7 cellular contexts compared by ENCODE assay signal in genomic region chr14:103245624-103246031, GRCh38.
A peak's percentile ranks its signal among the peaks of the same experiment; 100 is the strongest.
DNase-seq lines count a peak whose midpoint lies in the region; ATAC-seq, FAIRE-seq and TF ChIP-seq lines count a peak whose summit lies in the region.
"Not testable (repeated sequence)": the region's sequence is repeated elsewhere in the genome, so short reads cannot be mapped to it uniquely, and the experiment has no call there.

No MANE protein-coding gene starts in this region.

- H3K36me3 Mint-ChIP-seq in progenitor cell of endocrine pancreas (ENCODE audit: insufficient read depth), result not testable (repeated sequence)

- H3K4me2 ChIP-seq in mammary epithelial cell (ENCODE audit: insufficient read depth, low read depth, low read length), result not testable (repeated sequence)
- peak overlapping the region; percentile 52 for H3K4me2 ChIP-seq in HepG2 (ENCODE audit: low read depth, low read length)

- not testable (repeated sequence) for H3K9ac ChIP-seq in mammary epithelial cell (ENCODE audit: insufficient read depth, low read length)
- peak overlapping the region; percentile 65 for H3K9ac ChIP-seq in HepG2 (ENCODE audit: insufficient read depth, low read depth, low read length)

- H3K79me2 ChIP-seq in mammary epithelial cell (ENCODE audit: insufficient read depth, low read length); HepG2 (ENCODE audit: insufficient read depth, low read length): not testable (repeated sequence)

- not testable (repeated sequence) for TF ChIP-seq CTCF in RWPE2 (IDR thresholded peaks at IDR 0.05; ENCODE audit: poor library complexity, severe bottlenecking); mammary epithelial cell (conservative IDR thresholded peaks at IDR 0.05 in 1 of 2, IDR thresholded peaks at IDR 0.05 in 1 of 2; ENCODE audit: extremely low read depth in 1 of 2, insufficient read depth in 1 of 2, low read depth in 1 of 2, low read length in 2 of 2); HepG2 (CRISPR knock-in tag; IDR thresholded peaks at IDR 0.05); progenitor cell of endocrine pancreas (IDR thresholded peaks at IDR 0.05; ENCODE audit: unreplicated experiment)

- not testable (repeated sequence) for H3K27me3 Mint-ChIP-seq in progenitor cell of endocrine pancreas

- 86% methylated on average over 3 of the region's 3 CpGs for WGBS in mammary epithelial cell (ENCODE audit: low coverage, missing lambda C conversion rate)
- WGBS in HepG2 (ENCODE audit: low lambda C conversion rate), result 0% methylated on average over 3 of the region's 3 CpGs

- H3K27me3 ChIP-seq in RWPE2 (ENCODE audit: insufficient read depth, poor library complexity, severe bottlenecking); mammary epithelial cell (ENCODE audit: insufficient read depth, low read length); HepG2 (ENCODE audit: control insufficient read depth in 1 of 2, insufficient read depth in 2 of 2, low read length in 2 of 2): not testable (repeated sequence)

- ATAC-seq in RWPE2 (ENCODE audit: low read depth), result peak; percentile 92
- peak; percentile 83 for ATAC-seq in HepG2

- not testable (repeated sequence) for H3K9me3 ChIP-seq in RWPE2 (ENCODE audit: severe bottlenecking); mammary epithelial cell (replicated peaks; ENCODE audit: insufficient read depth, low read length); HepG2 (ENCODE audit: low read length)

- POLR2A ChIA-PET in HepG2 (lab: Yijun Ruan, JAX), result interaction anchor here (0.8 to 2.5 kb wide), 12 partner anchors 11 to 141 kb away, joined by 3 to 20 read pairs (median 5); partner anchors contain the start of gene EIF5

- TF ChIP-seq POLR2A in HepG2 (IDR thresholded peaks at IDR 0.05; ENCODE audit: insufficient read depth in 1 of 2, low read depth in 2 of 2, low read length in 2 of 2), result not testable (repeated sequence)

- FAIRE-seq in HepG2 (lab: Jason Lieb, UNC), result peak; percentile 89

- H3K27ac ChIP-seq in RWPE2 (ENCODE audit: poor library complexity, severe bottlenecking) (peak overlapping the region; percentile 5), HepG2 (ENCODE audit: extremely low read length, insufficient read depth, low read length) (peak overlapping the region; percentile 88)
- not testable (repeated sequence) for H3K27ac ChIP-seq in mammary epithelial cell (ENCODE audit: insufficient read depth, low read depth, low read length)

- peaks cover 16% of the 10 kb centered on the region for H3K4me1 ChIP-seq in RWPE2 (ENCODE audit: insufficient read depth, poor library complexity, severe bottlenecking)
- H3K4me1 ChIP-seq in mammary epithelial cell (ENCODE audit: insufficient read depth, low read length), result not testable (repeated sequence)
- peaks cover 48% of the 10 kb centered on the region for H3K4me1 ChIP-seq in HepG2 (ENCODE audit: insufficient read depth, low read length)

- intact Hi-C loops in mammary epithelial cell (cut with micrococcal nuclease); HepG2 (cut with micrococcal nuclease; ENCODE audit: unreplicated experiment): not testable (repeated sequence)

- peak overlapping the region; percentile 5 for H3K4me3 Mint-ChIP-seq in progenitor cell of endocrine pancreas (ENCODE audit: low read depth)

- not testable (repeated sequence) for TF ChIP-seq RAD21 in HepG2 (CRISPR knock-in tag; IDR thresholded peaks at IDR 0.05)

- DNase-seq in EL, result peak; percentile 80
- peak; percentile 26 for DNase-seq in HS-5 (ENCODE audit: low read depth)
- peak; percentile 31 for DNase-seq in RWPE2 (ENCODE audit: low spot score)
- DNase-seq in mammary epithelial cell, result peak; percentile 10
- peak; percentile 58 for DNase-seq in fibroblast of peridontal ligament (ENCODE audit: extremely low read depth)
- DNase-seq in HepG2 (ENCODE audit: low spot score), result peak; percentile 73
- not testable (repeated sequence) for DNase-seq in progenitor cell of endocrine pancreas (ENCODE audit: low spot score, unreplicated experiment)

- H3K4me1 Mint-ChIP-seq in progenitor cell of endocrine pancreas (ENCODE audit: low read depth), result peaks cover 15% of the 10 kb centered on the region

- CTCF ChIA-PET in mammary epithelial cell (lab: Charles Lee; ENCODE audit: low non-redundant PET); HepG2 (lab: Yijun Ruan, JAX; ENCODE audit: low intra/inter-chr PET ratio, low total read pairs): not testable (repeated sequence)

- in situ Hi-C loops in mammary epithelial cell (cut with MboI; ENCODE audit: low sequenced_read_pairs in 2 of 2); HepG2 (cut with HindIII; ENCODE audit: extremely low pct_ligation_motif_present, low pct_unique_long_range_greater_than_20kb): not testable (repeated sequence)

- not testable (repeated sequence) for BruUV-seq in mammary epithelial cell (replicated peaks; lab: Mats Ljungman, UMichigan); HepG2 (replicated peaks; lab: Mats Ljungman, UMichigan)

- TF ChIP-seq EP300 in HepG2 (IDR thresholded peaks at IDR 0.05; ENCODE audit: low read depth in 2 of 2, low read length in 2 of 2), result peak in 1 of 2 experiments; percentile 40; a peak in 2 of 4 replicates
- not testable (repeated sequence) for TF ChIP-seq EP300 in HepG2 (CRISPR knock-in tag; IDR thresholded peaks at IDR 0.05; ENCODE audit: borderline replicate concordance)

- peak overlapping the region; percentile 87 for H3K27ac Mint-ChIP-seq in progenitor cell of endocrine pancreas

- H4K20me1 ChIP-seq in mammary epithelial cell (ENCODE audit: insufficient read depth, low read length); HepG2 (ENCODE audit: insufficient read depth, low read length): not testable (repeated sequence)

- H3K4me3 ChIP-seq in RWPE2 (ENCODE audit: severe bottlenecking); mammary epithelial cell (replicated peaks in 1 of 3; ENCODE audit: insufficient read depth in 1 of 3, low read depth in 2 of 3, low read length in 3 of 3); HepG2 (replicated peaks in 1 of 3; ENCODE audit: insufficient read depth in 1 of 3, low read depth in 2 of 3, low read length in 3 of 3): not testable (repeated sequence)

- peaks cover 12% of the 10 kb centered on the region for H3K9me3 Mint-ChIP-seq in progenitor cell of endocrine pancreas (ENCODE audit: low read depth)

- not testable (repeated sequence) for H2AFZ ChIP-seq in mammary epithelial cell (ENCODE audit: low read depth, low read length); HepG2 (ENCODE audit: low read length)

- dilution Hi-C loops in mammary epithelial cell (cut with HindIII; ENCODE audit: low sequenced_read_pairs), result loop anchor here (5.0 kb wide), 2 partner anchors 43 to 67 kb away; no protein-coding TSS in a partner anchor

- not testable (repeated sequence) for H3K36me3 ChIP-seq in RWPE2 (ENCODE audit: low read depth); mammary epithelial cell (ENCODE audit: insufficient read depth, low read length); HepG2 (replicated peaks in 1 of 2; ENCODE audit: control insufficient read depth in 1 of 2, insufficient read depth in 2 of 2, low read length in 2 of 2)

TF ChIP-seq in HepG2, 621 proteins besides CTCF, POLR2A, EP300 and RAD21 (continues in another document):
- TF ChIP-seq ZBTB7B (CRISPR knock-in tag; IDR thresholded peaks at IDR 0.05) (0 out of 2 replicates have a peak, but pooled peaks have one; percentile 41), TEAD3 (CRISPR knock-in tag; optimal IDR thresholded peaks at IDR 0.05; ENCODE audit: borderline replicate concordance) (peak; percentile 11), PAXIP1 (CRISPR knock-in tag; conservative IDR thresholded peaks at IDR 0.05) (peak; percentile 41; the same call in 1 of the 2 replicates), SOX13 (CRISPR knock-in tag; conservative IDR thresholded peaks at IDR 0.05 in 1 of 2, IDR thresholded peaks at IDR 0.05 in 1 of 2) (peak in 1 of 2 experiments; percentile 95; a peak in 2 of 4 replicates)
- TF ChIP-seq SOX13 (IDR thresholded peaks at IDR 0.05), result not testable (repeated sequence)
